ENCODE assay signal across 8 cellular contexts in genomic region chr5:80192507-80193241, GRCh38.
A peak's percentile ranks its signal among the peaks of the same experiment; 100 is the strongest.
DNase-seq lines count a peak whose midpoint lies in the region; ATAC-seq, FAIRE-seq and TF ChIP-seq lines count a peak whose summit lies in the region.

No MANE protein-coding gene starts in this region.

- peaks cover 50% of the 10 kb centered on the region for H3K4me1 Mint-ChIP-seq in activated B cell treated with CpG ODN at 0.5 μM for 24 hours

- H3K36me3 Mint-ChIP-seq in activated B cell treated with CpG ODN at 0.5 μM for 24 hours (ENCODE audit: low read depth), result peaks cover 4% of the 10 kb centered on the region

- H3K27me3 ChIP-seq in HAP-1 (ENCODE audit: low read depth) (no peaks in the 10 kb centered on the region), right cardiac atrium (ENCODE audit: control insufficient read depth, insufficient read depth) (no peaks in the 10 kb centered on the region), small intestine (ENCODE audit: control insufficient read depth in 2 of 2, insufficient read depth in 2 of 2, low read length in 2 of 2) (no peaks in the 10 kb centered on the region)

- H3K27ac ChIP-seq in right cardiac atrium (ENCODE audit: low read length) (peak overlapping the region; percentile 76), small intestine (ENCODE audit: low read depth in 1 of 2, low read length in 1 of 2) (peak overlapping the region; percentile 34 to 61)

- no peak for TF ChIP-seq CTCF in activated B cell treated with CpG ODN at 0.5 μM for 24 hours (IDR thresholded peaks at IDR 0.05)

- no peaks in the 10 kb centered on the region for H3K27me3 Mint-ChIP-seq in activated B cell treated with CpG ODN at 0.5 μM for 24 hours

- no peaks in the 10 kb centered on the region for H3K9me3 Mint-ChIP-seq in activated B cell treated with CpG ODN at 0.5 μM for 24 hours

- 40% methylated on average over 11 of the region's 11 CpGs for WGBS in right cardiac atrium
- WGBS in small intestine, 3 donors, result 56 to 77% (median 63%) methylated on average over 11 of the region's 11 CpGs

- H3K9me3 ChIP-seq in HAP-1 (no peaks in the 10 kb centered on the region), right cardiac atrium (ENCODE audit: control insufficient read depth, low read length) (no peaks in the 10 kb centered on the region), small intestine (ENCODE audit: control insufficient read depth, low read depth) (no peaks in the 10 kb centered on the region)

- POLR2A ChIA-PET in activated B cell treated with CpG ODN at 0.5 μM for 24 hours (lab: Charles Lee), result interaction anchor here (1.3 to 1.8 kb wide), 2 partner anchors 10 to 62 kb away, joined by 3 to 7 read pairs; no protein-coding TSS in a partner anchor

- CTCF ChIA-PET in activated B cell treated with CpG ODN at 0.5 μM for 24 hours (lab: Charles Lee), result interaction anchor here (1.0 kb wide), 1 partner anchor 101 kb away, joined by 4 read pairs; no protein-coding TSS in a partner anchor

- no peak overlapping the region for H3K27ac Mint-ChIP-seq in activated B cell treated with CpG ODN at 0.5 μM for 24 hours

- ATAC-seq in activated B cell treated with CpG ODN at 0.5 μM for 24 hours (ENCODE audit: low read depth) (no peak), right cardiac atrium (peak; percentile 76 to 80), GM21737 (IDR thresholded peaks at IDR 0.05; ENCODE audit: unreplicated experiment) (no peak), GM21529 (IDR thresholded peaks at IDR 0.05; ENCODE audit: unreplicated experiment) (no peak), HG03442 (IDR thresholded peaks at IDR 0.05; ENCODE audit: unreplicated experiment) (no peak)

- peaks cover 28% of the 10 kb centered on the region for H3K4me1 ChIP-seq in HAP-1
- H3K4me1 ChIP-seq in right cardiac atrium (ENCODE audit: control insufficient read depth, insufficient read depth, low read length), result peaks cover 17% of the 10 kb centered on the region
- peaks cover 0 to 12% of the 10 kb centered on the region in 2 donors for H3K4me1 ChIP-seq in small intestine (ENCODE audit: control insufficient read depth in 2 of 2, insufficient read depth in 1 of 2, low read depth in 1 of 2, low read length in 1 of 2)

- H3K4me3 ChIP-seq in HAP-1, result no peak overlapping the region
- H3K4me3 ChIP-seq in right cardiac atrium (ENCODE audit: low read length), result no peak overlapping the region
- H3K4me3 ChIP-seq in small intestine (ENCODE audit: low read depth in 1 of 2, low read length in 2 of 2), result no peak overlapping the region

- DNase-seq in HAP-1 (ENCODE audit: low spot score in 2 of 2), result peak; percentile 11 to 40
- no peak for DNase-seq in activated B cell treated with CpG ODN at 0.5 μM for 24 hours
- peak in 1 of 3 donors; percentile 56 for DNase-seq in right cardiac atrium
- DNase-seq in small intestine, result no peak
- no peak for DNase-seq in NCI-H2196 (lab: John Stamatoyannopoulos, UW; ENCODE audit: unreplicated experiment)

- in situ Hi-C loops in HAP-1 (cut with MboI; ENCODE audit: low sequenced_read_pairs), result no loop called here

- no peak for FAIRE-seq in small intestine (lab: Jason Lieb, UNC)

- intact Hi-C loops in activated B cell treated with CpG ODN at 0.5 μM for 24 hours (cut with micrococcal nuclease) (loop anchor here (10.0 kb wide), 1 partner anchor 58 kb away; no protein-coding TSS in a partner anchor), right cardiac atrium (cut with DNase I) (loop anchor here (5.0 to 10.0 kb wide), 2 partner anchors 60 to 62 kb away; partner anchors contain the start of gene SERINC5 (in 3 of the 4))

- H3K36me3 ChIP-seq in HAP-1 (replicated peaks), result no peaks in the 10 kb centered on the region
- no peaks in the 10 kb centered on the region for H3K36me3 ChIP-seq in small intestine (ENCODE audit: control insufficient read depth in 2 of 2, insufficient read depth in 2 of 2, low read length in 2 of 2)

- H3K4me3 Mint-ChIP-seq in activated B cell treated with CpG ODN at 0.5 μM for 24 hours, result peak overlapping the region; percentile 5

Comparison
In these comparisons a context has a peak if more than half of its experiments do, and no peak if none do; other contexts are left out.
1. DNase-seq: peak in HAP-1 (2 of 2); none in activated B cell treated with CpG ODN at 0.5 μM for 24 hours (single experiment), small intestine (single experiment) and NCI-H2196 (single experiment).
2. ATAC-seq: peak in right cardiac atrium (2 of 2); none in activated B cell treated with CpG ODN at 0.5 μM for 24 hours (single experiment), GM21737 (single experiment), GM21529 (single experiment) and HG03442 (single experiment).